Comparison of ENCODE assay signal across 15 cellular contexts in the genomic region with DNA sequence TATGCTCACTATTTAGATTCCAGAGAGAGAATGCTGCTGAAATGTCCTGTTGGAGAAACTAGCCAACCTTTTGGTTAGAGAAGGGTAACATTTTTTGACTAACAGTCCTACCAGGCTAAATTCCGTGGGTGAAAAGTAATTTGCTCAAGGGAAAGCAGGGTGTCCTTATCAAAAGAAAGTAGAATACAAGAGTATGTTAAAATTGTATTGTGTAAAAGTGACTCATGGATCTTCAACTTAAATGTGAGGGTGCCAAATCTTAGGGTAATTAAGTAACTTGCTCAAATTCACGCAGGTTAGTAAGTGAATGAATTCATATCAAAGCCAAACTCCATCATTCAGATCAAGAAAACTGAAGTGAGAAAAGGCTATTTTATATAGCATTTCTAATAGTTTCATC.
"Had no signal": no experiment of that assay in that cellular context is flagged by ENCODE, and none has a peak within 500 bp of the region (broad histone marks: within the 10 kb centered on the region; RNA-seq: fewer than 3 reads in every experiment).

No MANE protein-coding gene starts in this region.

- H3K9ac ChIP-seq: neural progenitor cell had no signal

- H3K36me3 ChIP-seq: esophagus muscularis mucosa, heart left ventricle, neural progenitor cell, right atrium auricular region, transverse colon had no signal

- H3K9me3 ChIP-seq: esophagus muscularis mucosa, right atrium auricular region, transverse colon had no signal

- DNase-seq: activated CD4-positive, alpha-beta T cell treated with anti-CD3 and anti-CD28 coated beads, Interleukin-2, amount 10 ng/mL, durations not matched to agents 24 days and 14 days; activated naive CD4-positive, alpha-beta T cell treated with anti-CD3 and anti-CD28 coated beads, Interleukin-2, amount 50 U/mL, for 16 hours; activated T-cell treated with anti-CD3 and anti-CD28 coated beads, Interleukin-2, amount 50 U/mL, for 1 hour; endodermal cell; foreskin melanocyte; stimulated activated CD4-positive, alpha-beta T cell treated with anti-CD3 and anti-CD28 coated beads, Interleukin-1b, Interleukin-23, amount 100 ng/mL, for 48 hours; T-helper 17 cell; transverse colon had no signal

- H3K4me2 ChIP-seq: neural progenitor cell had no signal

- H3K4me3 ChIP-seq: esophagus muscularis mucosa, heart left ventricle, neural progenitor cell, right atrium auricular region, transverse colon had no signal

- H2AFZ ChIP-seq: neural progenitor cell had no signal

- H3K4me1 ChIP-seq: neural progenitor cell, right atrium auricular region, transverse colon had no signal

- H3K27ac ChIP-seq: esophagus muscularis mucosa, neural progenitor cell, right atrium auricular region, transverse colon had no signal

- ATAC-seq: left lobe of liver; stimulated activated memory B cell treated with anti-CD40 and anti-IgM and Interleukin-4, amounts not matched to agents 10 μg/mL and 1 μg/mL and 100 μg/mL, for 72 hours; T-helper 17 cell; WTC11 had no signal

- H3K27me3 ChIP-seq: esophagus muscularis mucosa, heart left ventricle, neural progenitor cell, right atrium auricular region, transverse colon had no signal
